ENCODE assay signal across 8 cellular contexts in the genomic region with DNA sequence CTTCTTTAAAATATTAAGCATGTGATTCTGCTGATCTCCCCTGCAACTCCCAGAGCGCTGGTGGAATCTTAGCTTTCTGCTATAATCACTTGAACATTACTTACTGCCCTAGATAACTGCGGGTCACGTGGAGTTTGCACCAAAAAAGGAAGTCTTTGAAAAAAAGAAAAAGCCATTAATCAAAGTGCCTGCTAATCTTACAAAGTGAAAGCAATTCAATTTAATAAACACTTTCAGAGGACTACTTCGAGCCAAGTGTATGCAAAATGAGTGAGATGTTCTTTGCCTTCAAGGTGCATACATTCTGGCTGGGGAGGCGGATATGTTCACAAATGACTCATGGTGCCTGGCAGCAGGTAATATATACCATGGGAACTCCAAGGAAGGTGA.
A peak's percentile ranks its signal among the peaks of the same experiment; 100 is the strongest.
DNase-seq lines count a peak whose midpoint lies in the region; ATAC-seq and TF ChIP-seq lines count a peak whose summit lies in the region.

No MANE protein-coding gene starts in this region.

- H3K4me3 ChIP-seq in DOHH2 (ENCODE audit: low read length) (peak overlapping the region; percentile 66), NT2/D1 (ENCODE audit: insufficient read length, low read depth) (peak overlapping the region; percentile 33), endocrine pancreas (ENCODE audit: control insufficient read depth, insufficient read depth, low read length) (peak overlapping the region; percentile 63), neuronal stem cell (ENCODE audit: low read length in 2 of 2) (peak overlapping the region in 1 of 2 donors; percentile 42)

- no peaks in the 10 kb centered on the region for H3F3A ChIP-seq in DOHH2 (ENCODE audit: control insufficient read depth, insufficient read depth)

- no peak overlapping the region for H3K4ac ChIP-seq in neuronal stem cell (ENCODE audit: low read length)

- peak overlapping the region; percentile 76 for H2AFZ ChIP-seq in neuronal stem cell (ENCODE audit: low read length)

- H2BK12ac ChIP-seq in neuronal stem cell (ENCODE audit: low read length): no peak overlapping the region

- H2BK120ac ChIP-seq in neuronal stem cell (ENCODE audit: low read depth, low read length): no peak overlapping the region

- no CpG with 5 or more reads among the region's 5 CpGs for WGBS in neuronal stem cell (ENCODE audit: extremely low coverage in 2 of 2, insufficient read length in 2 of 2, insufficient replicate concordance in 1 of 2), 2 donors

- H3K23ac ChIP-seq in neuronal stem cell (ENCODE audit: low read depth, low read length, poor library complexity): no peak overlapping the region

- H2BK15ac ChIP-seq in neuronal stem cell (ENCODE audit: low read length): no peak overlapping the region

- TF ChIP-seq CTCF in DOHH2 (IDR thresholded peaks at IDR 0.05; ENCODE audit: low read depth, low read length, poor library complexity, severe bottlenecking): no peak

- no peaks in the 10 kb centered on the region for H3K36me3 ChIP-seq in DOHH2 (ENCODE audit: control insufficient read depth, low read length)
- no peaks in the 10 kb centered on the region for H3K36me3 ChIP-seq in NT2/D1 (ENCODE audit: insufficient read depth, insufficient read length, low read length)
- no peaks in the 10 kb centered on the region for H3K36me3 ChIP-seq in endocrine pancreas (ENCODE audit: control insufficient read depth, insufficient read depth, low read length)
- no peaks in the 10 kb centered on the region for H3K36me3 ChIP-seq in neuronal stem cell (replicated peaks in 1 of 2; ENCODE audit: control insufficient read depth in 2 of 2, insufficient read depth in 2 of 2, low read length in 2 of 2)

- no peak overlapping the region for H3K18ac ChIP-seq in neuronal stem cell (ENCODE audit: low read length)

- H3K9me2 ChIP-seq in DOHH2 (replicated peaks; ENCODE audit: control insufficient read depth, low read length): no peaks in the 10 kb centered on the region

- H4K8ac ChIP-seq in neuronal stem cell (ENCODE audit: low read depth, low read length): no peak overlapping the region

- H3K79me1 ChIP-seq in neuronal stem cell (ENCODE audit: low read depth, low read length): no peaks in the 10 kb centered on the region

- no peak overlapping the region for H2AK5ac ChIP-seq in neuronal stem cell (ENCODE audit: low read depth, low read length)

- H3K4me2 ChIP-seq in DOHH2 (ENCODE audit: low read length) (peak overlapping the region; percentile 71), neuronal stem cell (ENCODE audit: insufficient read depth, low read length, poor library complexity, severe bottlenecking) (no peak overlapping the region)

- H3K9me3 ChIP-seq in DOHH2 (ENCODE audit: control insufficient read depth, insufficient read depth, low read length): no peaks in the 10 kb centered on the region
- no peaks in the 10 kb centered on the region for H3K9me3 ChIP-seq in NT2/D1 (ENCODE audit: insufficient read depth, low read length)
- H3K9me3 ChIP-seq in endocrine pancreas (ENCODE audit: control insufficient read depth, low read length): no peaks in the 10 kb centered on the region
- H3K9me3 ChIP-seq in neuronal stem cell (replicated peaks in 1 of 2; ENCODE audit: control insufficient read depth in 2 of 2, insufficient read depth in 1 of 2, low read depth in 1 of 2, low read length in 2 of 2): no peaks in the 10 kb centered on the region

- peak overlapping the region; percentile 22 for H3K9ac ChIP-seq in NT2/D1 (ENCODE audit: insufficient read length, low read depth)
- H3K9ac ChIP-seq in endocrine pancreas (ENCODE audit: control insufficient read depth, insufficient read depth, low read length): no peak overlapping the region
- H3K9ac ChIP-seq in neuronal stem cell (ENCODE audit: low read depth, low read length, poor library complexity): no peak overlapping the region

- H3K4me1 ChIP-seq in DOHH2 (ENCODE audit: control insufficient read depth, low read length): peaks cover 8% of the 10 kb centered on the region
- H3K4me1 ChIP-seq in NT2/D1 (ENCODE audit: insufficient read depth, insufficient read length): peaks cover 2% of the 10 kb centered on the region
- H3K4me1 ChIP-seq in endocrine pancreas (ENCODE audit: control insufficient read depth, insufficient read depth, low read length): no peaks in the 10 kb centered on the region
- peaks cover 15% of the 10 kb centered on the region in 2 donors for H3K4me1 ChIP-seq in neuronal stem cell (ENCODE audit: control insufficient read depth in 2 of 2, insufficient read depth in 1 of 2, low read depth in 1 of 2, low read length in 2 of 2)

- no peaks in the 10 kb centered on the region for H4K20me1 ChIP-seq in DOHH2 (ENCODE audit: control insufficient read depth, insufficient read depth, low read depth, low read length)

- H2BK5ac ChIP-seq in neuronal stem cell (ENCODE audit: low read length): no peak overlapping the region

- H3K27ac ChIP-seq in DOHH2 (ENCODE audit: low read depth, low read length): no peak overlapping the region
- H3K27ac ChIP-seq in neuronal stem cell (replicated peaks; ENCODE audit: low read length): no peak overlapping the region

- H3K79me2 ChIP-seq in DOHH2 (ENCODE audit: control insufficient read depth, low read length): no peaks in the 10 kb centered on the region

- ATAC-seq in GM18870 (IDR thresholded peaks at IDR 0.05; ENCODE audit: unreplicated experiment): no peak

- H3K14ac ChIP-seq in neuronal stem cell (ENCODE audit: low read length): no peak overlapping the region

- DNase-seq in NT2/D1 (ENCODE audit: low read depth, low spot score): no peak
- no peak for DNase-seq in neuronal stem cell (ENCODE audit: low spot score)
- no peak for DNase-seq in NCI-H128 (lab: John Stamatoyannopoulos, UW; ENCODE audit: unreplicated experiment)
- no peak for DNase-seq in activated effector memory CD4-positive, alpha-beta T cell treated with Interleukin-2 at 50 U/mL for 16 hours
- DNase-seq in NCI-H187 (lab: John Stamatoyannopoulos, UW): no peak

- H4K91ac ChIP-seq in neuronal stem cell (ENCODE audit: low read depth, low read length, poor library complexity): no peak overlapping the region

- H3K27me3 ChIP-seq in DOHH2 (ENCODE audit: control insufficient read depth, low read length): peaks cover 10% of the 10 kb centered on the region
- H3K27me3 ChIP-seq in NT2/D1 (ENCODE audit: insufficient read depth, insufficient read length): peaks cover 3% of the 10 kb centered on the region
- no peaks in the 10 kb centered on the region for H3K27me3 ChIP-seq in endocrine pancreas (ENCODE audit: control insufficient read depth, insufficient read depth, low read length)
- H3K27me3 ChIP-seq in neuronal stem cell (ENCODE audit: control insufficient read depth in 3 of 3, insufficient read depth in 3 of 3, low read depth in 1 of 3, low read length in 3 of 3): no peaks in the 10 kb centered on the region
